ENCODE assay signal across 19 cellular contexts in the genomic region with DNA sequence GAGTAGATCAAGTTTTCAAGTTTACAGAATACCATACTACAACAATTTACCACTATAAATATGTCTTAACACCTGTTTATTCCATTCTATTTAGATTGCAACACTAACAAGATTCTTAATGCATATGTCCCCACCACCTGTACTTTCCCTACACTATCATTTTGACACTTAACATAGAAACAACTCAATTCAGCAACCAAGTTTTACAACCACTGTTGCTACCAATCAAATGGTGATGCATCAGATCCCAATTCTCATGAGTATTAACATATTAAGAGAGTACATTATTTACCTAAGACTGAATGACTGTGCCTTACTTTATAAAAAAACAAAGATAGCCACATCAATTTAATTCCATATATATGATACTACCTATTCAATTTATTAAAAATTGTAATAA. TPM values are rescaled to one million over a fixed set of nuclear protein-coding genes. Genes with fewer than 3 reads are reported as not detected.
A peak's percentile ranks its signal among the peaks of the same experiment; 100 is the strongest.
DNase-seq lines count a peak whose midpoint lies in the region; ATAC-seq, FAIRE-seq and TF ChIP-seq lines count a peak whose summit lies in the region.
"Had no signal": no experiment of that assay in that cellular context is flagged by ENCODE, and none has a peak within 500 bp of the region (broad histone marks: within the 10 kb centered on the region; RNA-seq: fewer than 3 reads in every experiment).

No MANE protein-coding gene starts in this region.

- H3K27ac ChIP-seq in CD8-positive, alpha-beta memory T cell (ENCODE audit: low read depth, low read length): no peak overlapping the region
- H3K27ac ChIP-seq in K562 (ENCODE audit: extremely low read depth, low read depth, low read length): peak overlapping the region; percentile 52; the same call in 1 of the 3 replicates

- no peak overlapping the region for H3K4me2 ChIP-seq in K562 (ENCODE audit: insufficient read depth, low read length)

- no peak for TF ChIP-seq CTCF in K562 (IDR thresholded peaks at IDR 0.05 in 2 of 3, conservative IDR thresholded peaks at IDR 0.05 in 1 of 3; ENCODE audit: insufficient read depth in 2 of 3, low read depth in 1 of 3, low read length in 3 of 3)

- intact Hi-C loops in K562 (cut with micrococcal nuclease): no loop called here

- H3K9me1 ChIP-seq in K562 (ENCODE audit: control insufficient read depth, insufficient read depth, low read length): no peaks in the 10 kb centered on the region

- no peaks in the 10 kb centered on the region for H3K27me3 ChIP-seq in CD8-positive, alpha-beta memory T cell (ENCODE audit: insufficient read depth, low read length, poor library complexity, severe bottlenecking)
- no peaks in the 10 kb centered on the region for H3K27me3 ChIP-seq in K562 (ENCODE audit: control insufficient read depth in 2 of 2, insufficient read depth in 2 of 2, low read length in 2 of 2)

- TF ChIP-seq EP300 in K562 (IDR thresholded peaks at IDR 0.05; ENCODE audit: low read length): no peak

- DNase-seq in activated T-cell treated with anti-CD3 and anti-CD28 coated beads, Interleukin-2, amount 50 U/mL, for 72 hours: no peak
- DNase-seq in activated T-cell treated with anti-CD3 and anti-CD28 coated beads for 4 hours (no peak), T-helper 17 cell (no peak), K562 (ENCODE audit: extremely low read depth in 1 of 4, low spot score in 3 of 4) (no peak), NCI-H1048 (lab: John Stamatoyannopoulos, UW) (no peak), NCI-H526 treated with DMSO at 0.1 percent for 48 hours (lab: John Stamatoyannopoulos, UW) (no peak)
- DNase-seq in CD8-positive, alpha-beta memory T cell: no peak
- DNase-seq: C1 segment of cervical spinal cord; CD4-positive, alpha-beta T cell; COR-L47; DMS153; DMS79 treated with DMSO at 0.1 percent for 48 hours; EL; GOT3; H9 had no signal

- peaks cover 2 to 5% of the 10 kb centered on the region in 2 donors for H3K36me3 Mint-ChIP-seq in activated T-cell treated with anti-CD3 and anti-CD28 coated beads, Interleukin-2, amount 50 U/mL, for 72 hours (ENCODE audit: insufficient read depth in 2 of 2)
- H3K36me3 Mint-ChIP-seq in CD8-positive, alpha-beta memory T cell: peaks cover 3 to 43% (median 4%) of the 10 kb centered on the region in 3 donors
- H3K36me3 Mint-ChIP-seq in T-helper 17 cell (ENCODE audit: low read depth): peaks cover 3% of the 10 kb centered on the region

- POLR2A ChIA-PET in CD8-positive, alpha-beta memory T cell (lab: Charles Lee): no interaction called here
- POLR2A ChIA-PET in K562 (lab: Yijun Ruan, JAX): no interaction called here

- no TSS peak for BruUV-seq in K562 (replicated peaks; lab: Mats Ljungman, UMichigan)

- CTCF ChIA-PET in CD8-positive, alpha-beta memory T cell (lab: Charles Lee): no interaction called here
- CTCF ChIA-PET in K562 (lab: Yijun Ruan, JAX; ENCODE audit: low intra/inter-chr PET ratio): no interaction called here

- TF ChIP-seq RAD21 in K562 (CRISPR knock-in tag; conservative IDR thresholded peaks at IDR 0.05 in 1 of 2, IDR thresholded peaks at IDR 0.05 in 1 of 2): no peak

- no peak for TF ChIP-seq POLR2A in K562 (conservative IDR thresholded peaks at IDR 0.05)

- H3K9ac ChIP-seq in K562 (ENCODE audit: insufficient read depth in 1 of 2, low read depth in 2 of 2, low read length in 2 of 2): no peak overlapping the region

- no peaks in the 10 kb centered on the region for H4K20me1 ChIP-seq in K562 (replicated peaks; ENCODE audit: control insufficient read depth, insufficient read depth, low read length)

- ATAC-seq in activated T-cell treated with anti-CD3 and anti-CD28 coated beads, Interleukin-2, amount 50 U/mL, for 72 hours (replicated peaks in 1 of 2): peak in 1 of 2 donors; percentile 48
- ATAC-seq in T-helper 17 cell (no peak), K562 (no peak)
- ATAC-seq: HepG2 had no signal

- no peak overlapping the region for H3K4me3 Mint-ChIP-seq in activated T-cell treated with anti-CD3 and anti-CD28 coated beads, Interleukin-2, amount 50 U/mL, for 72 hours
- H3K4me3 Mint-ChIP-seq in CD8-positive, alpha-beta memory T cell: no peak overlapping the region
- H3K4me3 Mint-ChIP-seq in T-helper 17 cell: no peak overlapping the region
- H3K4me3 Mint-ChIP-seq: B cell; CD4-positive, alpha-beta T cell; H9 had no signal

- H3K4me1 Mint-ChIP-seq in activated T-cell treated with anti-CD3 and anti-CD28 coated beads, Interleukin-2, amount 50 U/mL, for 72 hours (ENCODE audit: low read depth): no peaks in the 10 kb centered on the region
- peaks cover 0 to 6% (median 0%) of the 10 kb centered on the region in 3 donors for H3K4me1 Mint-ChIP-seq in CD8-positive, alpha-beta memory T cell
- peaks cover 3% of the 10 kb centered on the region for H3K4me1 Mint-ChIP-seq in T-helper 17 cell
- H3K4me1 Mint-ChIP-seq: B cell, H9 had no signal

- peaks cover 21% of the 10 kb centered on the region for H3K79me2 ChIP-seq in K562 (ENCODE audit: control insufficient read depth, insufficient read depth, low read length)

- H2AFZ ChIP-seq in K562 (ENCODE audit: low read depth, low read length): no peak overlapping the region

- no peak for FAIRE-seq in K562 (lab: Jason Lieb, UNC)
- FAIRE-seq: GM19239, HTR-8/SVneo had no signal

- no peaks in the 10 kb centered on the region for H3K9me3 ChIP-seq in CD8-positive, alpha-beta memory T cell (ENCODE audit: low read length)
- H3K9me3 ChIP-seq in T-helper 17 cell (ENCODE audit: control insufficient read depth, low read length, poor library complexity, severe bottlenecking): no peaks in the 10 kb centered on the region
- H3K9me3 ChIP-seq in K562 (replicated peaks; ENCODE audit: control insufficient read depth, insufficient read depth, low read depth, low read length): no peaks in the 10 kb centered on the region

- no peaks in the 10 kb centered on the region for H3K27me3 Mint-ChIP-seq in activated T-cell treated with anti-CD3 and anti-CD28 coated beads, Interleukin-2, amount 50 U/mL, for 72 hours (ENCODE audit: low read depth)
- no peaks in the 10 kb centered on the region for H3K27me3 Mint-ChIP-seq in CD8-positive, alpha-beta memory T cell
- no peaks in the 10 kb centered on the region for H3K27me3 Mint-ChIP-seq in T-helper 17 cell
- H3K27me3 Mint-ChIP-seq: B cell; CD4-positive, alpha-beta T cell had no signal

- no peaks in the 10 kb centered on the region for H3K9me3 Mint-ChIP-seq in activated T-cell treated with anti-CD3 and anti-CD28 coated beads, Interleukin-2, amount 50 U/mL, for 72 hours
- H3K9me3 Mint-ChIP-seq in CD8-positive, alpha-beta memory T cell: no peaks in the 10 kb centered on the region
- H3K9me3 Mint-ChIP-seq: CD4-positive, alpha-beta T cell; H9 had no signal

- H3K36me3 ChIP-seq in CD8-positive, alpha-beta memory T cell (ENCODE audit: insufficient read depth, low read length): no peaks in the 10 kb centered on the region
- H3K36me3 ChIP-seq in K562 (ENCODE audit: control insufficient read depth, insufficient read depth, low read length): peaks cover 55% of the 10 kb centered on the region

- no peaks in the 10 kb centered on the region for H3K4me1 ChIP-seq in CD8-positive, alpha-beta memory T cell (ENCODE audit: insufficient read depth, low read length)
- H3K4me1 ChIP-seq in K562 (replicated peaks in 1 of 2; ENCODE audit: control insufficient read depth in 2 of 2, insufficient read depth in 2 of 2, low read length in 2 of 2): peaks cover 10 to 19% of the 10 kb centered on the region in 2 experiments; a peak in 4 of 5 replicates

- no peak overlapping the region for H3K4me3 ChIP-seq in CD8-positive, alpha-beta memory T cell (ENCODE audit: low read length)
- no peak overlapping the region for H3K4me3 ChIP-seq in K562

- peak overlapping the region; percentile 16 for H3K27ac Mint-ChIP-seq in activated T-cell treated with anti-CD3 and anti-CD28 coated beads, Interleukin-2, amount 50 U/mL, for 72 hours
- peak overlapping the region in 5 of 8 donors; percentile 7 to 19 (median 9) for H3K27ac Mint-ChIP-seq in CD8-positive, alpha-beta memory T cell
- peak overlapping the region; percentile 16 for H3K27ac Mint-ChIP-seq in T-helper 17 cell
- H3K27ac Mint-ChIP-seq: B cell; CD4-positive, alpha-beta T cell; H9 had no signal

- in situ Hi-C loops in K562 (cut with MboI): no loop called here

TF ChIP-seq in K562, 482 proteins besides CTCF, POLR2A, EP300 and RAD21 (continues in another document):
- TF ChIP-seq ZKSCAN1 (IDR thresholded peaks at IDR 0.05; ENCODE audit: low read depth, low read length): no peak
- TF ChIP-seq ZNF274 (IDR thresholded peaks at IDR 0.05; ENCODE audit: borderline replicate concordance, low read depth, low read length): no peak
- TF ChIP-seq ZNF76 (CRISPR knock-in tag; IDR thresholded peaks at IDR 0.05; ENCODE audit: borderline replicate concordance): no peak
- no peak for TF ChIP-seq NCOA1 (IDR thresholded peaks at IDR 0.05; ENCODE audit: low read depth)
- no peak for TF ChIP-seq ZNF561 (CRISPR knock-in tag; conservative IDR thresholded peaks at IDR 0.05)
- TF ChIP-seq FOXP1 (CRISPR knock-in tag; IDR thresholded peaks at IDR 0.05): no peak

RNA-seq across cellular contexts. Expression of a gene that starts 49.4 kb away (rescaled TPM):
- 10 to 100 TPM; 70.5 to 80.1 TPM for total RNA-seq in activated T-cell treated with anti-CD3 and anti-CD28 coated beads, Interleukin-2, amount 50 U/mL, for 72 hours
- total RNA-seq in CD8-positive, alpha-beta memory T cell: 100 to 1,000 TPM; 157 to 168 TPM
- polyA plus RNA-seq in CD8-positive, alpha-beta memory T cell: 58.5 TPM
- total RNA-seq in T-helper 17 cell: 10 to 100 TPM; 50.5 to 51.1 TPM
- total RNA-seq in K562 (2011; cell fraction: chromatin; rRNA removed; ENCODE audit: low replicate concordance): 66.1 and 219 TPM in 2 replicates
- total RNA-seq in K562 (2011; cell fraction: nucleolus; rRNA removed): 36.7 and 55.9 TPM in 2 replicates
- total RNA-seq in K562 (2011; cell fraction: nucleoplasm; rRNA removed): 126 and 178 TPM in 2 replicates
- total RNA-seq in K562 (2014; rRNA removed): 149 and 178 TPM in 2 replicates
- 305 and 329 TPM in 2 replicates for total RNA-seq in K562 (2014; rRNA removed; fragmentation: Illumina TruSeq; extraction: Trizol)
- total RNA-seq in K562 (2015; rRNA removed; fragmentation: Illumina TruSeq; extraction: Trizol): 334 and 370 TPM in 2 replicates
- total RNA-seq in K562 (2021): 165 and 167 TPM in 2 replicates
- polyA plus RNA-seq in K562 (2011; rRNA removed): 108 and 179 TPM in 2 replicates
- polyA plus RNA-seq in K562 (2011; cell fraction: cytosol; rRNA removed): 22.6 and 76.2 TPM in 2 replicates
- 29.0 and 44.4 TPM in 2 replicates for polyA plus RNA-seq in K562 (2011; cell fraction: nucleus; rRNA removed)
- polyA plus RNA-seq in K562 (2012): 59.0 and 146 TPM in 2 replicates
- polyA plus RNA-seq in K562 (2014; fragmentation: Illumina TruSeq; extraction: Trizol): 177 and 187 TPM in 2 replicates
- 100 to 1,000 TPM; 349 to 489 TPM for polyA plus RNA-seq in K562 (2014; fragmentation: Nextera tagmentation; extraction: Ambion mirVana)
- 125 and 164 TPM in 2 replicates for polyA plus RNA-seq in K562 (2014; rRNA removed)
- 281 and 301 TPM in 2 replicates for polyA minus RNA-seq in K562 (2011; rRNA and poly(A)+ RNA removed)
- polyA minus RNA-seq in K562 (2011; cell fraction: cytosol; rRNA and poly(A)+ RNA removed): 79.5 and 99.4 TPM in 2 replicates
- 48.2 and 75.5 TPM in 2 replicates for polyA minus RNA-seq in K562 (2011; cell fraction: nucleus; rRNA and poly(A)+ RNA removed)
